8 cellular contexts compared by ENCODE assay signal in genomic region chr22:21629262-21630149, GRCh38. TPM values are rescaled to one million over a fixed set of nuclear protein-coding genes. Genes with fewer than 3 reads are reported as not detected.
A peak's percentile ranks its signal among the peaks of the same experiment; 100 is the strongest.
DNase-seq lines count a peak whose midpoint lies in the region; ATAC-seq and TF ChIP-seq lines count a peak whose summit lies in the region.

Gene YDJC, minus strand, starts transcription at chr22:21630022. Its CDS starts 8 bp downstream, at chr22:21630014.

- no peaks in the 10 kb centered on the region for H3K9me3 Mint-ChIP-seq in CD4-positive, alpha-beta T cell

- peak within 1 kb of the TSS; percentile 88 for H3K27ac Mint-ChIP-seq in CD4-positive, alpha-beta T cell

- H3K27ac ChIP-seq in CD4-positive, alpha-beta T cell (ENCODE audit: low read depth, low read length) = peak within 1 kb of the TSS; percentile 87

- ATAC-seq in CD4-positive, alpha-beta T cell (ENCODE audit: poor library complexity) = peak; percentile 81
- ATAC-seq in GM19438 (IDR thresholded peaks at IDR 0.05; ENCODE audit: low read depth, unreplicated experiment) (peak; percentile 71), HG03571 (IDR thresholded peaks at IDR 0.05; ENCODE audit: unreplicated experiment) (peak; percentile 62)

- POLR2A ChIA-PET in CD4-positive, alpha-beta T cell (lab: Charles Lee) = interaction anchor here (0.7 to 4.5 kb wide), 16 partner anchors 10 to 647 kb away, joined by 3 to 140 read pairs (median 6); partner anchors contain the start of genes LZTR1, PPIL2, SDF2L1 and THAP7

- H3K27me3 Mint-ChIP-seq in CD4-positive, alpha-beta T cell = no peaks in the 10 kb centered on the region

- DNase-seq in CD4-positive, alpha-beta T cell = peak; percentile 90 to 97 (median 93)
- DNase-seq in NCI-H774 (lab: John Stamatoyannopoulos, UW) (peak; percentile 90), dermis microvascular lymphatic vessel endothelial cell (ENCODE audit: low read depth in 2 of 2) (peak; percentile 77 to 93), lower leg skin (ENCODE audit: low spot score in 2 of 2) (peak; percentile 63 to 98)
- peak; percentile 93 to 95 for DNase-seq in activated CD4-positive, alpha-beta T cell treated with anti-CD3 and anti-CD28 coated beads, Interleukin-2, amount 50 U/mL, for 4 hours
- DNase-seq in stimulated activated CD4-positive, alpha-beta T cell treated with anti-CD3 and anti-CD28 coated beads, Interleukin-4, amount 100 ng/mL, for 4 hours = peak; percentile 93 to 97

- H3K36me3 Mint-ChIP-seq in CD4-positive, alpha-beta T cell (ENCODE audit: low read depth) = peaks cover 31% of the 10 kb centered on the region

- TF ChIP-seq CTCF in CD4-positive, alpha-beta T cell (IDR thresholded peaks at IDR 0.05) = no peak
- TF ChIP-seq CTCF in lower leg skin (IDR thresholded peaks at IDR 0.05) = no peak

- intact Hi-C loops in CD4-positive, alpha-beta T cell (cut with DNase I, micrococcal nuclease) = loop anchor here (1.0 to 5.0 kb wide), 5 partner anchors 13 to 627 kb away; partner anchors contain the start of genes SDF2L1 (in 2 of the 2), THAP7 (in 1 of the 2) and UBE2L3 (in 1 of the 2)
- intact Hi-C loops in lower leg skin (cut with DNase I; ENCODE audit: low total_unique reads) = no loop called here

- WGBS in lower leg skin, 2 donors = 1 to 4% methylated on average over 40 to 75 of the region's 93 CpGs

- CTCF ChIA-PET in CD4-positive, alpha-beta T cell (lab: Charles Lee) = interaction anchor here (0.5 to 5.1 kb wide), 18 partner anchors 13 to 647 kb away, joined by 3 to 89 read pairs (median 4); partner anchors contain the start of genes LZTR1, SDF2L1 and YPEL1

- H3K4me3 Mint-ChIP-seq in CD4-positive, alpha-beta T cell = peak within 1 kb of the TSS; percentile 97

- H3K4me1 Mint-ChIP-seq in CD4-positive, alpha-beta T cell (ENCODE audit: low read depth) = peaks cover 50% of the 10 kb centered on the region

- H3K4me3 ChIP-seq in lower leg skin (ENCODE audit: low read depth, poor library complexity, severe bottlenecking) = peak within 1 kb of the TSS; percentile 100

- TF ChIP-seq POLR2A in lower leg skin (IDR thresholded peaks at IDR 0.05) = no peak

- H3K9me3 ChIP-seq in CD4-positive, alpha-beta T cell (ENCODE audit: control insufficient read depth, low read length) = no peaks in the 10 kb centered on the region

- H3K27me3 ChIP-seq in CD4-positive, alpha-beta T cell (ENCODE audit: control insufficient read depth, insufficient read depth, low read length) = no peaks in the 10 kb centered on the region

RNA-seq across cellular contexts. Expression of gene YDJC, which starts in this region (rescaled TPM):
- total RNA-seq in CD4-positive, alpha-beta T cell = 10 to 100 TPM; 23.9 to 25.2 TPM
- total RNA-seq in dermis microvascular lymphatic vessel endothelial cell = 12.3 and 13.5 TPM in 2 replicates
- total RNA-seq in lower leg skin = 10 to 100 TPM; 42.2 to 72.2 (median 56.5) TPM

Comparison
In these comparisons a context has a peak if more than half of its experiments do, and no peak if none do; other contexts are left out.
1. Peak in every context shown above with its lines: DNase-seq, ATAC-seq, H3K4me3 ChIP-seq and H3K27ac ChIP-seq.